Comparison of ENCODE assay signal across 1 cellular context in the genomic region with DNA sequence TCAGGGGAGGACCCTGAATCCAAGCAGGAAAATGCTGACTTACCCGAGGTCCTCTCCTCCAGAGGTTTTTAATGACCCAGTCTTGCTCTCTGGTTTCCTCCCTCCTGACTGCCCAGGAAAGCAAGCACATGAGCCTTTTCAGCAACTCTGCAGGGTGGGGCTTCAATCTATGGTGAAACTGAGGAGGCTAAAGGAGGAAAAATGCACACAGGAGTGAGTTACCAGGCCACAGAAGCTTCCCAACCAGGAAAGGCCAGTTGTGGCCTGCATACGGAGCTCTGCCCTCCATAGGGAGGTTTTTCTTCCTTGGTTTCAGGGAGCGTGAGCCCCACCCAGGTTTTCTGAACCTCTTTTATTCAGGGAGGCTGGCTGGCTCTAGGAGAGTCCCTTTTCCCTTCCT.
TF ChIP-seq lines count a peak whose summit lies in the region.

No MANE protein-coding gene starts in this region.

TF ChIP-seq in GM23338, 12 proteins besides CTCF, POLR2A, EP300 and RAD21 (continued from another document):
- no peak for TF ChIP-seq EZH2phosphoT487 (IDR thresholded peaks at IDR 0.05; ENCODE audit: unreplicated experiment)
- no peak for TF ChIP-seq STAT1 (IDR thresholded peaks at IDR 0.05; ENCODE audit: unreplicated experiment)
